ENCODE assay signal across 6 cellular contexts in the genomic region with DNA sequence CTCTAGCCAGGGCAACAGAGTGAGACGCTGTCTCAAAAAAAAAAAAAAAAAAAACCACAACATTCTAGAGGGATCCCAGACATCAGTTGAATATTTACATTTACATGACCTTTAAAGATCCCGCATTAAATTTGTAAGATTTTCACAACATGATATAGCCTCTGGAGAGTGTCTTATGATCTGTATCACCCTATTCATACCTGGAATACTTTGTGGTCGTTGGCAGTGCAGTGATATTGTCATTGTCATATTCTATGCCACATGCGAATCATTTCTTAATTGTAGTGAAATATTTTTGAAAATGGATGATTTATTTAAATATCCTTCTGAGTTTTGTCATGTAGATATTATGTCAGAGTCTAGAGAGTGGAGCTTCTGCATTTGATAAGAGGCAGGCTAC.
DNase-seq lines count a peak whose midpoint lies in the region; ATAC-seq and TF ChIP-seq lines count a peak whose summit lies in the region.
"Not testable (repeated sequence)": the region's sequence is repeated elsewhere in the genome, so short reads cannot be mapped to it uniquely, and the experiment has no call there.

No MANE protein-coding gene starts in this region.

- peak; percentile 64 for ATAC-seq in activated CD4-positive, alpha-beta T cell treated with anti-CD3 and anti-CD28 coated beads for 36 hours
- ATAC-seq in activated naive CD8-positive, alpha-beta T cell treated with anti-CD3 and anti-CD28 coated beads, Interleukin-2, amount 50 U/mL, for 24 hours: peak; percentile 63
- peak; percentile 78 for ATAC-seq in stimulated activated effector memory CD8-positive, alpha-beta T cell treated with anti-CD3 and anti-CD28 coated beads, Interleukin-12 subunit alpha, Interleukin-12 subunit beta, amount 100 ng/mL, for 72 hours
- ATAC-seq in stimulated activated naive CD8-positive, alpha-beta T cell treated with anti-CD3 and anti-CD28 coated beads, Interleukin-15, amount 100 ng/mL, for 72 hours: peak; percentile 66

- TF ChIP-seq CTCF in MCF 10A (IDR thresholded peaks at IDR 0.05; ENCODE audit: unreplicated experiment): not testable (repeated sequence)

- POLR2A ChIA-PET in activated CD4-positive, alpha-beta T cell treated with anti-CD3 and anti-CD28 coated beads for 36 hours (lab: Charles Lee); MCF 10A (lab: Yijun Ruan, JAX): not testable (repeated sequence)

- not testable (repeated sequence) for DNase-seq in activated CD4-positive, alpha-beta T cell treated with anti-CD3 and anti-CD28 coated beads for 36 hours; activated naive CD8-positive, alpha-beta T cell treated with anti-CD3 and anti-CD28 coated beads, Interleukin-2, amount 50 U/mL, for 24 hours; MCF 10A (ENCODE audit: unreplicated experiment); stimulated activated effector memory CD8-positive, alpha-beta T cell treated with anti-CD3 and anti-CD28 coated beads, Interleukin-12 subunit alpha, Interleukin-12 subunit beta, amount 100 ng/mL, for 72 hours (ENCODE audit: low spot score in 2 of 2); stimulated activated naive CD8-positive, alpha-beta T cell treated with anti-CD3 and anti-CD28 coated beads, Interleukin-15, amount 100 ng/mL, for 72 hours

- not testable (repeated sequence) for BruUV-seq in MCF 10A (replicated peaks; lab: Mats Ljungman, UMichigan)

- not testable (repeated sequence) for H3K9me3 Mint-ChIP-seq in activated CD4-positive, alpha-beta T cell treated with anti-CD3 and anti-CD28 coated beads for 36 hours (ENCODE audit: low read depth); activated naive CD8-positive, alpha-beta T cell (ENCODE audit: low read depth); activated naive CD8-positive, alpha-beta T cell treated with anti-CD3 and anti-CD28 coated beads, Interleukin-2, amount 50 U/mL, for 24 hours; MCF 10A (ENCODE audit: unreplicated experiment); stimulated activated effector memory CD8-positive, alpha-beta T cell treated with anti-CD3 and anti-CD28 coated beads, Interleukin-12 subunit alpha, Interleukin-12 subunit beta, amount 100 ng/mL, for 72 hours; stimulated activated naive CD8-positive, alpha-beta T cell treated with anti-CD3 and anti-CD28 coated beads, Interleukin-15, amount 100 ng/mL, for 72 hours

- not testable (repeated sequence) for H3K27me3 Mint-ChIP-seq in activated CD4-positive, alpha-beta T cell treated with anti-CD3 and anti-CD28 coated beads for 36 hours; activated naive CD8-positive, alpha-beta T cell; activated naive CD8-positive, alpha-beta T cell treated with anti-CD3 and anti-CD28 coated beads, Interleukin-2, amount 50 U/mL, for 24 hours; MCF 10A (ENCODE audit: insufficient read depth, unreplicated experiment); stimulated activated naive CD8-positive, alpha-beta T cell treated with anti-CD3 and anti-CD28 coated beads, Interleukin-15, amount 100 ng/mL, for 72 hours

- peaks cover 39% of the 10 kb centered on the region for H3K36me3 Mint-ChIP-seq in activated CD4-positive, alpha-beta T cell treated with anti-CD3 and anti-CD28 coated beads for 36 hours (ENCODE audit: low read depth)
- peaks cover 23% of the 10 kb centered on the region for H3K36me3 Mint-ChIP-seq in activated naive CD8-positive, alpha-beta T cell
- peaks cover 40% of the 10 kb centered on the region for H3K36me3 Mint-ChIP-seq in activated naive CD8-positive, alpha-beta T cell treated with anti-CD3 and anti-CD28 coated beads, Interleukin-2, amount 50 U/mL, for 24 hours (ENCODE audit: low read depth)
- H3K36me3 Mint-ChIP-seq in MCF 10A (ENCODE audit: insufficient read depth, unreplicated experiment): not testable (repeated sequence)
- peaks cover 14% of the 10 kb centered on the region for H3K36me3 Mint-ChIP-seq in stimulated activated effector memory CD8-positive, alpha-beta T cell treated with anti-CD3 and anti-CD28 coated beads, Interleukin-12 subunit alpha, Interleukin-12 subunit beta, amount 100 ng/mL, for 72 hours

- CTCF ChIA-PET in activated CD4-positive, alpha-beta T cell treated with anti-CD3 and anti-CD28 coated beads for 36 hours (lab: Charles Lee); MCF 10A (lab: Yijun Ruan, JAX): not testable (repeated sequence)

- not testable (repeated sequence) for H3K4me3 Mint-ChIP-seq in activated CD4-positive, alpha-beta T cell treated with anti-CD3 and anti-CD28 coated beads for 36 hours; activated naive CD8-positive, alpha-beta T cell; activated naive CD8-positive, alpha-beta T cell treated with anti-CD3 and anti-CD28 coated beads, Interleukin-2, amount 50 U/mL, for 24 hours; MCF 10A (ENCODE audit: unreplicated experiment); stimulated activated effector memory CD8-positive, alpha-beta T cell treated with anti-CD3 and anti-CD28 coated beads, Interleukin-12 subunit alpha, Interleukin-12 subunit beta, amount 100 ng/mL, for 72 hours; stimulated activated naive CD8-positive, alpha-beta T cell treated with anti-CD3 and anti-CD28 coated beads, Interleukin-15, amount 100 ng/mL, for 72 hours

- intact Hi-C loops in activated CD4-positive, alpha-beta T cell treated with anti-CD3 and anti-CD28 coated beads for 36 hours (cut with DNase I, micrococcal nuclease); MCF 10A (cut with micrococcal nuclease): not testable (repeated sequence)

- H3K4me1 Mint-ChIP-seq in activated CD4-positive, alpha-beta T cell treated with anti-CD3 and anti-CD28 coated beads for 36 hours; activated naive CD8-positive, alpha-beta T cell (ENCODE audit: low read depth); activated naive CD8-positive, alpha-beta T cell treated with anti-CD3 and anti-CD28 coated beads, Interleukin-2, amount 50 U/mL, for 24 hours; MCF 10A (ENCODE audit: insufficient read depth, unreplicated experiment); stimulated activated effector memory CD8-positive, alpha-beta T cell treated with anti-CD3 and anti-CD28 coated beads, Interleukin-12 subunit alpha, Interleukin-12 subunit beta, amount 100 ng/mL, for 72 hours; stimulated activated naive CD8-positive, alpha-beta T cell treated with anti-CD3 and anti-CD28 coated beads, Interleukin-15, amount 100 ng/mL, for 72 hours: not testable (repeated sequence)

- not testable (repeated sequence) for H3K27ac Mint-ChIP-seq in activated CD4-positive, alpha-beta T cell treated with anti-CD3 and anti-CD28 coated beads for 36 hours; activated naive CD8-positive, alpha-beta T cell treated with anti-CD3 and anti-CD28 coated beads, Interleukin-2, amount 50 U/mL, for 24 hours; stimulated activated effector memory CD8-positive, alpha-beta T cell treated with anti-CD3 and anti-CD28 coated beads, Interleukin-12 subunit alpha, Interleukin-12 subunit beta, amount 100 ng/mL, for 72 hours; stimulated activated naive CD8-positive, alpha-beta T cell treated with anti-CD3 and anti-CD28 coated beads, Interleukin-15, amount 100 ng/mL, for 72 hours
- peak overlapping the region; percentile 41 for H3K27ac Mint-ChIP-seq in activated naive CD8-positive, alpha-beta T cell
- peak overlapping the region; percentile 32 for H3K27ac Mint-ChIP-seq in MCF 10A (ENCODE audit: low read depth, unreplicated experiment)
